ENCODE assay signal across 13 cellular contexts in the genomic region with DNA sequence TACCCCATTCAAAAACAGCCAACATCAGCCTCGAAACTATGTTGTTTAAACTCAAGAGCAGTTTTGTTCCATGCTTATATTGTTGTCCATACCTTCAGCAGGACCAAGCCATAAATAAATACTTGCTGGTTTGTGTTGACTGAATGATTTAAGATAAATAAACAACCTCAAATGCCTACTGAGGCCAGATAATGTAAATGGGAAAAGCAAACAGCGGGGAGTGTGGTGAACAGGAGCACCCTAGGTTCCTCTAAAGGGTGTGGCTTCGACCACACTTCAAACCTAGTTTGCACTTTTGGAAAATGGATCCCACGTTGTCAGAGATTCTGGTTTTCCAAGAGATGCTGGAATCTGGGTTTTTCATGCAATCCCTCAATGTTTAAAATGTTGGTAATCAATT. TPM values are rescaled to one million over a fixed set of nuclear protein-coding genes. Genes with fewer than 3 reads are reported as not detected.
DNase-seq lines count a peak whose midpoint lies in the region; ATAC-seq and TF ChIP-seq lines count a peak whose summit lies in the region.
"Had no signal": no experiment of that assay in that cellular context is flagged by ENCODE, and none has a peak within 500 bp of the region (broad histone marks: within the 10 kb centered on the region; RNA-seq: fewer than 3 reads in every experiment).

No MANE protein-coding gene starts in this region.

- peaks cover 32% of the 10 kb centered on the region for H3K79me2 ChIP-seq in GM23338 (replicated peaks; ENCODE audit: insufficient read depth)

- H3F3A ChIP-seq in GM23338 (replicated peaks; ENCODE audit: low read depth) = peaks cover 7% of the 10 kb centered on the region

- peak overlapping the region; percentile 58 for H3K4me3 Mint-ChIP-seq in CD4-positive, alpha-beta T cell
- H3K4me3 Mint-ChIP-seq in GM23338 = peak overlapping the region; percentile 94
- H3K4me3 Mint-ChIP-seq in activated CD8-positive, alpha-beta T cell treated with anti-CD3 and anti-CD28 coated beads, Interleukin-2, amount 10 ng/mL, durations not matched to agents 7 days and 5 days = peak overlapping the region; percentile 95

- H2AK5ac ChIP-seq in mesenchymal stem cell (ENCODE audit: low read length, severe bottlenecking) = no peak overlapping the region

- H3K36me3 ChIP-seq in GM23338 (ENCODE audit: insufficient read depth) (peaks cover 9% of the 10 kb centered on the region; the same call in 1 of the 2 replicates), mesenchymal stem cell (ENCODE audit: control insufficient read depth in 1 of 2, insufficient read depth in 2 of 2, low read depth in 1 of 2, low read length in 2 of 2) (peaks cover 0 to 6% of the 10 kb centered on the region in 2 experiments)
- H3K36me3 ChIP-seq: thoracic aorta had no signal

- peaks cover 21% of the 10 kb centered on the region for H4K20me1 ChIP-seq in GM23338 (replicated peaks; ENCODE audit: insufficient read depth)

- H3K9ac ChIP-seq in mesenchymal stem cell (ENCODE audit: low read length) = peak overlapping the region; percentile 88

- H3K4ac ChIP-seq in mesenchymal stem cell (ENCODE audit: low read depth in 1 of 2, low read length in 2 of 2) = no peak overlapping the region

- intact Hi-C loops in CD4-positive, alpha-beta T cell (cut with DNase I, micrococcal nuclease) = loop anchor here in 1 of 2 experiments (10.0 kb wide), 1 partner anchor 57 kb away; no protein-coding TSS in a partner anchor

- no peak overlapping the region for H3K18ac ChIP-seq in mesenchymal stem cell (ENCODE audit: low read depth in 1 of 2, low read length in 2 of 2)

- POLR2A ChIA-PET in CD4-positive, alpha-beta T cell (lab: Charles Lee) = no interaction called here
- POLR2A ChIA-PET in activated CD8-positive, alpha-beta T cell treated with anti-CD3 and anti-CD28 coated beads, Interleukin-2, amount 10 ng/mL, durations not matched to agents 7 days and 5 days (lab: Charles Lee) = interaction anchor here (1.3 to 2.2 kb wide), 2 partner anchors 13 to 90 kb away, joined by 4 to 16 read pairs; no protein-coding TSS in a partner anchor

- no peak overlapping the region for H3K27ac Mint-ChIP-seq in CD4-positive, alpha-beta T cell
- 0 out of 2 replicates have a peak overlapping the region, but pooled peaks have one; percentile 71 for H3K27ac Mint-ChIP-seq in GM23338
- no peak overlapping the region for H3K27ac Mint-ChIP-seq in activated CD8-positive, alpha-beta T cell treated with anti-CD3 and anti-CD28 coated beads, Interleukin-2, amount 10 ng/mL, durations not matched to agents 7 days and 5 days

- H3K9me3 ChIP-seq in CD4-positive, alpha-beta T cell (ENCODE audit: control insufficient read depth, low read length) = no peaks in the 10 kb centered on the region
- no peaks in the 10 kb centered on the region for H3K9me3 ChIP-seq in mesenchymal stem cell (ENCODE audit: control insufficient read depth, low read length)
- H3K9me3 ChIP-seq: thoracic aorta had no signal

- DNase-seq in CD4-positive, alpha-beta T cell = no peak
- DNase-seq in GM23338 (ENCODE audit: low spot score) (peak; percentile 41), mesenchymal stem cell (no peak), iPS-NIHi11 (ENCODE audit: low spot score) (no peak)
- DNase-seq in activated CD8-positive, alpha-beta T cell treated with anti-CD3 and anti-CD28 coated beads, Interleukin-2, amount 10 ng/mL, durations not matched to agents 7 days and 5 days = no peak
- DNase-seq: activated CD4-positive, alpha-beta T cell treated with anti-CD3 and anti-CD28 coated beads for 36 hours; activated naive CD4-positive, alpha-beta T cell treated with Interleukin-2 at 50 U/mL for 16 hours; caudate nucleus; OCI-M1 had no signal

- H3K4me1 ChIP-seq in GM23338 (ENCODE audit: insufficient read depth) = peaks cover 24% of the 10 kb centered on the region
- H3K4me1 ChIP-seq in mesenchymal stem cell (ENCODE audit: control insufficient read depth, insufficient read depth, low read depth, low read length) = no peaks in the 10 kb centered on the region

- H4K91ac ChIP-seq in mesenchymal stem cell (ENCODE audit: low read length) = no peak overlapping the region

- no peak overlapping the region for H2BK5ac ChIP-seq in mesenchymal stem cell (ENCODE audit: low read depth, low read length, poor library complexity, severe bottlenecking)

- H2BK15ac ChIP-seq in mesenchymal stem cell (ENCODE audit: low read depth, poor library complexity, severe bottlenecking) = no peak overlapping the region

- no peak overlapping the region for H3K23ac ChIP-seq in mesenchymal stem cell (ENCODE audit: low read length in 2 of 2)

- no peak overlapping the region for H4K8ac ChIP-seq in mesenchymal stem cell (ENCODE audit: low read length)

- no peak for TF ChIP-seq POLR2A in GM18505 (IDR thresholded peaks at IDR 0.05; ENCODE audit: borderline replicate concordance, extremely low read depth, insufficient read depth, insufficient read length)

- CTCF ChIA-PET in CD4-positive, alpha-beta T cell (lab: Charles Lee) = no interaction called here
- CTCF ChIA-PET in activated CD8-positive, alpha-beta T cell treated with anti-CD3 and anti-CD28 coated beads, Interleukin-2, amount 10 ng/mL, durations not matched to agents 7 days and 5 days (lab: Charles Lee) = interaction anchor here (1.5 to 2.7 kb wide), 2 partner anchors 15 to 74 kb away, joined by 5 to 17 read pairs; no protein-coding TSS in a partner anchor

- no peak overlapping the region for H2BK120ac ChIP-seq in mesenchymal stem cell (ENCODE audit: low read depth, low read length)

- H3K4me2 ChIP-seq in GM23338 = peak overlapping the region; percentile 72
- no peak overlapping the region for H3K4me2 ChIP-seq in mesenchymal stem cell (ENCODE audit: low read length, poor library complexity, severe bottlenecking)

- H3K36me3 Mint-ChIP-seq in CD4-positive, alpha-beta T cell (ENCODE audit: low read depth) = peaks cover 13% of the 10 kb centered on the region
- H3K36me3 Mint-ChIP-seq in GM23338 (ENCODE audit: low read depth) = peaks cover 26% of the 10 kb centered on the region
- H3K36me3 Mint-ChIP-seq in activated CD8-positive, alpha-beta T cell treated with anti-CD3 and anti-CD28 coated beads, Interleukin-2, amount 10 ng/mL, durations not matched to agents 7 days and 5 days (ENCODE audit: low read depth) = peaks cover 29% of the 10 kb centered on the region

- no peak overlapping the region for H3K27ac ChIP-seq in CD4-positive, alpha-beta T cell (ENCODE audit: low read depth, low read length)
- H3K27ac ChIP-seq in GM23338 (ENCODE audit: low read depth) = 0 out of 2 replicates have a peak overlapping the region, but pooled peaks have one; percentile 3
- no peak overlapping the region for H3K27ac ChIP-seq in mesenchymal stem cell (ENCODE audit: low read length, poor library complexity, severe bottlenecking)
- H3K27ac ChIP-seq: thoracic aorta had no signal

- H3K27me3 Mint-ChIP-seq in CD4-positive, alpha-beta T cell = no peaks in the 10 kb centered on the region
- peaks cover 9% of the 10 kb centered on the region for H3K27me3 Mint-ChIP-seq in GM23338 (ENCODE audit: insufficient read depth, low read depth, poor library complexity)
- H3K27me3 Mint-ChIP-seq in activated CD8-positive, alpha-beta T cell treated with anti-CD3 and anti-CD28 coated beads, Interleukin-2, amount 10 ng/mL, durations not matched to agents 7 days and 5 days (ENCODE audit: low read depth) = no peaks in the 10 kb centered on the region
- H3K27me3 Mint-ChIP-seq: activated CD4-positive, alpha-beta T cell treated with anti-CD3 and anti-CD28 coated beads for 36 hours had no signal

- no peaks in the 10 kb centered on the region for H3K27me3 ChIP-seq in CD4-positive, alpha-beta T cell (ENCODE audit: control insufficient read depth, insufficient read depth, low read length)
- H3K27me3 ChIP-seq in GM23338 (ENCODE audit: insufficient read depth) (peaks cover 7% of the 10 kb centered on the region), mesenchymal stem cell (ENCODE audit: control insufficient read depth in 1 of 2, insufficient read depth in 1 of 2, low read length in 2 of 2) (no peaks in the 10 kb centered on the region)

- no peak overlapping the region for H2AFZ ChIP-seq in GM23338
- no peak overlapping the region for H2AFZ ChIP-seq in mesenchymal stem cell (ENCODE audit: low read depth, low read length)

- no peak overlapping the region for H2BK12ac ChIP-seq in mesenchymal stem cell (ENCODE audit: low read length in 2 of 2)

- no peaks in the 10 kb centered on the region for H3K9me2 ChIP-seq in GM23338 (ENCODE audit: insufficient read depth)

- H3K4me3 ChIP-seq in GM23338 (peak overlapping the region; percentile 77), mesenchymal stem cell (ENCODE audit: insufficient read depth in 1 of 2, low read depth in 1 of 2, low read length in 2 of 2) (peak overlapping the region in 1 of 2 experiments; percentile 84)

- H3K14ac ChIP-seq in mesenchymal stem cell (ENCODE audit: low read length in 2 of 2) = no peak overlapping the region

- no peaks in the 10 kb centered on the region for H3K9me3 Mint-ChIP-seq in CD4-positive, alpha-beta T cell
- H3K9me3 Mint-ChIP-seq in GM23338 = 0 out of 3 replicates have a peak, but pooled peaks cover 3% of the 10 kb centered on the region
- no peaks in the 10 kb centered on the region for H3K9me3 Mint-ChIP-seq in activated CD8-positive, alpha-beta T cell treated with anti-CD3 and anti-CD28 coated beads, Interleukin-2, amount 10 ng/mL, durations not matched to agents 7 days and 5 days (ENCODE audit: insufficient read depth)

- 19% methylated on average over 3 of the region's 4 CpGs for whole genome bisulfite sequencing in mesenchymal stem cell

- peaks cover 30% of the 10 kb centered on the region for H3K4me1 Mint-ChIP-seq in CD4-positive, alpha-beta T cell (ENCODE audit: low read depth)
- peaks cover 39% of the 10 kb centered on the region for H3K4me1 Mint-ChIP-seq in GM23338
- H3K4me1 Mint-ChIP-seq in activated CD8-positive, alpha-beta T cell treated with anti-CD3 and anti-CD28 coated beads, Interleukin-2, amount 10 ng/mL, durations not matched to agents 7 days and 5 days (ENCODE audit: low read depth) = peaks cover 29% of the 10 kb centered on the region

- ATAC-seq in CD4-positive, alpha-beta T cell (ENCODE audit: poor library complexity) = no peak
- no peak for ATAC-seq in GM23338
- no peak for ATAC-seq in activated CD8-positive, alpha-beta T cell treated with anti-CD3 and anti-CD28 coated beads, Interleukin-2, amount 10 ng/mL, durations not matched to agents 7 days and 5 days
- ATAC-seq in GM19035 (IDR thresholded peaks at IDR 0.05; ENCODE audit: unreplicated experiment) = no peak
- ATAC-seq in GM18505 (IDR thresholded peaks at IDR 0.05; ENCODE audit: unreplicated experiment) = no peak
- no peak for ATAC-seq in GM21526 (IDR thresholded peaks at IDR 0.05; ENCODE audit: low FRiP score, unreplicated experiment)
- ATAC-seq: activated CD4-positive, alpha-beta T cell treated with anti-CD3 and anti-CD28 coated beads for 36 hours had no signal

- no peak for TF ChIP-seq CTCF in CD4-positive, alpha-beta T cell (IDR thresholded peaks at IDR 0.05)
- TF ChIP-seq CTCF in GM23338 (conservative IDR thresholded peaks at IDR 0.05; ENCODE audit: low read depth in 2 of 2) = no peak

- H3K79me1 ChIP-seq in mesenchymal stem cell (replicated peaks; ENCODE audit: low read length, poor library complexity, severe bottlenecking) = peaks cover 1% of the 10 kb centered on the region

RNA-seq across cellular contexts. Expression of gene PMAIP1, which starts 1.7 kb away (rescaled TPM):
- 100 to 1,000 TPM; 100 to 101 TPM for total RNA-seq in CD4-positive, alpha-beta T cell
- total RNA-seq in GM23338 (2014; rRNA removed; shearing (Covaris generic)) = 151 and 156 TPM in 2 replicates
- polyA plus RNA-seq in GM23338 (2016; fragmentation: Nextera tagmentation; extraction: Ambion mirVana) = 274 and 296 TPM in 2 replicates
- 10 to 100 TPM; 26.4 to 30.5 TPM for total RNA-seq in activated CD8-positive, alpha-beta T cell treated with anti-CD3 and anti-CD28 coated beads, Interleukin-2, amount 10 ng/mL, durations not matched to agents 7 days and 5 days
- polyA plus RNA-seq in mesenchymal stem cell (2013, experiment 1 of 2) = 84.5 TPM
- 88.7 TPM for polyA plus RNA-seq in mesenchymal stem cell (2013, experiment 2 of 2)
- total RNA-seq: thoracic aorta had no signal
